2 cellular contexts compared by ENCODE assay signal in the genomic region with DNA sequence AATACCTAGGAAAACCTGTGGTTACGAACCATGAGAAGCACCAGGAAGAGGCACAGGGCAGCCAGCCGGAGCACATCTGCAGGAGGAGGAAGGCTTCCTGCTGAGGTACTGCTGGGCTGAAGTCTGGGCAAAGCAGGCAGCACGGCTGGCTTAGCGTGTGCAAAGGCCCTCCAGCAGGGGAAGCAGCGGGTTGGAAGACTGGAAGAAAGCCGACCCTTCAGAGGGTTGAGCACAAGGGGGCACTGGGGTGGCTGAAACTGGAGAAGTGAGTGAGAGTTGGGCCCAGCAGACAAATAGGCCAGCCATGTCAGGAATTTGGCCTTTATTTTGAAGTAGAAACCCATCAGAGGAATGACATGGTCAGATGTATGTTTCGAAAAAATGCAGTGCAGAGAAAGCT.
TF ChIP-seq lines count a peak whose summit lies in the region.

No MANE protein-coding gene starts in this region.

TF ChIP-seq in HEK293T, 16 proteins besides CTCF, POLR2A, EP300 and RAD21:
- TF ChIP-seq SP1 (IDR thresholded peaks at IDR 0.05): no peak
- no peak for TF ChIP-seq FOXA1 (IDR thresholded peaks at IDR 0.05)
- no peak for TF ChIP-seq TARDBP (IDR thresholded peaks at IDR 0.05)
- no peak for TF ChIP-seq CTBP1 (IDR thresholded peaks at IDR 0.05; ENCODE audit: borderline replicate concordance)
- TF ChIP-seq ARNT (IDR thresholded peaks at IDR 0.05): no peak
- TF ChIP-seq FOXM1 (IDR thresholded peaks at IDR 0.05; ENCODE audit: borderline replicate concordance): no peak
- TF ChIP-seq NFRKB (IDR thresholded peaks at IDR 0.05): no peak
- TF ChIP-seq BHLHE40 (IDR thresholded peaks at IDR 0.05; ENCODE audit: borderline replicate concordance): no peak
- TF ChIP-seq, protein P1, sequence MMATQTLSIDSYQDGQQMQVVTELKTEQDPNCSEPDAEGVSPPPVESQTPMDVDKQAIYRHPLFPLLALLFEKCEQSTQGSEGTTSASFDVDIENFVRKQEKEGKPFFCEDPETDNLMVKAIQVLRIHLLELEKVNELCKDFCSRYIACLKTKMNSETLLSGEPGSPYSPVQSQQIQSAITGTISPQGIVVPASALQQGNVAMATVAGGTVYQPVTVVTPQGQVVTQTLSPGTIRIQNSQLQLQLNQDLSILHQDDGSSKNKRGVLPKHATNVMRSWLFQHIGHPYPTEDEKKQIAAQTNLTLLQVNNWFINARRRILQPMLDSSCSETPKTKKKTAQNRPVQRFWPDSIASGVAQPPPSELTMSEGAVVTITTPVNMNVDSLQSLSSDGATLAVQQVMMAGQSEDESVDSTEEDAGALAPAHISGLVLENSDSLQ (IDR thresholded peaks at IDR 0.05): no peak
- TF ChIP-seq L3MBTL2 (conservative IDR thresholded peaks at IDR 0.05): no peak
- TF ChIP-seq ZNF384 (IDR thresholded peaks at IDR 0.05): no peak
- no peak for TF ChIP-seq LEF1 (IDR thresholded peaks at IDR 0.05; ENCODE audit: borderline replicate concordance)

TF ChIP-seq in K562, 482 proteins besides CTCF, POLR2A, EP300 and RAD21:
- TF ChIP-seq, protein P2, sequence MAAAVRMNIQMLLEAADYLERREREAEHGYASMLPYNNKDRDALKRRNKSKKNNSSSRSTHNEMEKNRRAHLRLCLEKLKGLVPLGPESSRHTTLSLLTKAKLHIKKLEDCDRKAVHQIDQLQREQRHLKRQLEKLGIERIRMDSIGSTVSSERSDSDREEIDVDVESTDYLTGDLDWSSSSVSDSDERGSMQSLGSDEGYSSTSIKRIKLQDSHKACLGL (CRISPR knock-in tag; IDR thresholded peaks at IDR 0.05; ENCODE audit: borderline replicate concordance, poor library complexity, severe bottlenecking): no peak
- TF ChIP-seq CHCHD3 (CRISPR knock-in tag; IDR thresholded peaks at IDR 0.05): no peak
- TF ChIP-seq, protein P3, sequence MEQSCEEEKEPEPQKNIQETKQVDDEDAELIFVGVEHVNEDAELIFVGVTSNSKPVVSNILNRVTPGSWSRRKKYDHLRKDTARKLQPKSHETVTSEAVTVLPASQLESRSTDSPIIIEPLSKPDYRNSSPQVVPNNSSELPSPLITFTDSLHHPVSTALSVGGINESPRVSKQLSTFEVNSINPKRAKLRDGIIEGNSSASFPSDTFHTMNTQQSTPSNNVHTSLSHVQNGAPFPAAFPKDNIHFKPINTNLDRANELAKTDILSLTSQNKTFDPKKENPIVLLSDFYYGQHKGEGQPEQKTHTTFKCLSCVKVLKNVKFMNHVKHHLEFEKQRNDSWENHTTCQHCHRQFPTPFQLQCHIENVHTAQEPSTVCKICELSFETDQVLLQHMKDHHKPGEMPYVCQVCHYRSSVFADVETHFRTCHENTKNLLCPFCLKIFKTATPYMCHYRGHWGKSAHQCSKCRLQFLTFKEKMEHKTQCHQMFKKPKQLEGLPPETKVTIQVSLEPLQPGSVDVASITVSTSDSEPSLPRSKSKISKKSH (CRISPR knock-in tag; IDR thresholded peaks at IDR 0.05): no peak
- no peak for TF ChIP-seq ZZZ3 (IDR thresholded peaks at IDR 0.05)
- TF ChIP-seq SMARCC2 (IDR thresholded peaks at IDR 0.05; ENCODE audit: low read depth): no peak
- TF ChIP-seq, protein P4, sequence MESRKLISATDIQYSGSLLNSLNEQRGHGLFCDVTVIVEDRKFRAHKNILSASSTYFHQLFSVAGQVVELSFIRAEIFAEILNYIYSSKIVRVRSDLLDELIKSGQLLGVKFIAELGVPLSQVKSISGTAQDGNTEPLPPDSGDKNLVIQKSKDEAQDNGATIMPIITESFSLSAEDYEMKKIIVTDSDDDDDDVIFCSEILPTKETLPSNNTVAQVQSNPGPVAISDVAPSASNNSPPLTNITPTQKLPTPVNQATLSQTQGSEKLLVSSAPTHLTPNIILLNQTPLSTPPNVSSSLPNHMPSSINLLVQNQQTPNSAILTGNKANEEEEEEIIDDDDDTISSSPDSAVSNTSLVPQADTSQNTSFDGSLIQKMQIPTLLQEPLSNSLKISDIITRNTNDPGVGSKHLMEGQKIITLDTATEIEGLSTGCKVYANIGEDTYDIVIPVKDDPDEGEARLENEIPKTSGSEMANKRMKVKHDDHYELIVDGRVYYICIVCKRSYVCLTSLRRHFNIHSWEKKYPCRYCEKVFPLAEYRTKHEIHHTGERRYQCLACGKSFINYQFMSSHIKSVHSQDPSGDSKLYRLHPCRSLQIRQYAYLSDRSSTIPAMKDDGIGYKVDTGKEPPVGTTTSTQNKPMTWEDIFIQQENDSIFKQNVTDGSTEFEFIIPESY (CRISPR knock-in tag; IDR thresholded peaks at IDR 0.05): peak; percentile 96
- TF ChIP-seq COPS2 (conservative IDR thresholded peaks at IDR 0.05): no peak
- 0 out of 2 replicates have a peak, but pooled peaks have one; percentile 23 for TF ChIP-seq MYNN (IDR thresholded peaks at IDR 0.05)
- no peak for TF ChIP-seq MYNN (CRISPR knock-in tag; IDR thresholded peaks at IDR 0.05)
- TF ChIP-seq TEAD2 (tag; IDR thresholded peaks at IDR 0.05): no peak
- TF ChIP-seq BRCA1 (IDR thresholded peaks at IDR 0.05): no peak
- no peak for TF ChIP-seq BRCA1 (CRISPR knock-in tag; IDR thresholded peaks at IDR 0.05)
- TF ChIP-seq, protein P5, sequence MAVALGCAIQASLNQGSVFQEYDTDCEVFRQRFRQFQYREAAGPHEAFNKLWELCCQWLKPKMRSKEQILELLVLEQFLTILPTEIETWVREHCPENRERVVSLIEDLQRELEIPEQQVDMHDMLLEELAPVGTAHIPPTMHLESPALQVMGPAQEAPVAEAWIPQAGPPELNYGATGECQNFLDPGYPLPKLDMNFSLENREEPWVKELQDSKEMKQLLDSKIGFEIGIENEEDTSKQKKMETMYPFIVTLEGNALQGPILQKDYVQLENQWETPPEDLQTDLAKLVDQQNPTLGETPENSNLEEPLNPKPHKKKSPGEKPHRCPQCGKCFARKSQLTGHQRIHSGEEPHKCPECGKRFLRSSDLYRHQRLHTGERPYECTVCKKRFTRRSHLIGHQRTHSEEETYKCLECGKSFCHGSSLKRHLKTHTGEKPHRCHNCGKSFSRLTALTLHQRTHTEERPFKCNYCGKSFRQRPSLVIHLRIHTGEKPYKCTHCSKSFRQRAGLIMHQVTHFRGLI (CRISPR knock-in tag; IDR thresholded peaks at IDR 0.05): no peak
- TF ChIP-seq HMG20B (CRISPR knock-in tag; IDR thresholded peaks at IDR 0.05): no peak
- TF ChIP-seq, protein P6, sequence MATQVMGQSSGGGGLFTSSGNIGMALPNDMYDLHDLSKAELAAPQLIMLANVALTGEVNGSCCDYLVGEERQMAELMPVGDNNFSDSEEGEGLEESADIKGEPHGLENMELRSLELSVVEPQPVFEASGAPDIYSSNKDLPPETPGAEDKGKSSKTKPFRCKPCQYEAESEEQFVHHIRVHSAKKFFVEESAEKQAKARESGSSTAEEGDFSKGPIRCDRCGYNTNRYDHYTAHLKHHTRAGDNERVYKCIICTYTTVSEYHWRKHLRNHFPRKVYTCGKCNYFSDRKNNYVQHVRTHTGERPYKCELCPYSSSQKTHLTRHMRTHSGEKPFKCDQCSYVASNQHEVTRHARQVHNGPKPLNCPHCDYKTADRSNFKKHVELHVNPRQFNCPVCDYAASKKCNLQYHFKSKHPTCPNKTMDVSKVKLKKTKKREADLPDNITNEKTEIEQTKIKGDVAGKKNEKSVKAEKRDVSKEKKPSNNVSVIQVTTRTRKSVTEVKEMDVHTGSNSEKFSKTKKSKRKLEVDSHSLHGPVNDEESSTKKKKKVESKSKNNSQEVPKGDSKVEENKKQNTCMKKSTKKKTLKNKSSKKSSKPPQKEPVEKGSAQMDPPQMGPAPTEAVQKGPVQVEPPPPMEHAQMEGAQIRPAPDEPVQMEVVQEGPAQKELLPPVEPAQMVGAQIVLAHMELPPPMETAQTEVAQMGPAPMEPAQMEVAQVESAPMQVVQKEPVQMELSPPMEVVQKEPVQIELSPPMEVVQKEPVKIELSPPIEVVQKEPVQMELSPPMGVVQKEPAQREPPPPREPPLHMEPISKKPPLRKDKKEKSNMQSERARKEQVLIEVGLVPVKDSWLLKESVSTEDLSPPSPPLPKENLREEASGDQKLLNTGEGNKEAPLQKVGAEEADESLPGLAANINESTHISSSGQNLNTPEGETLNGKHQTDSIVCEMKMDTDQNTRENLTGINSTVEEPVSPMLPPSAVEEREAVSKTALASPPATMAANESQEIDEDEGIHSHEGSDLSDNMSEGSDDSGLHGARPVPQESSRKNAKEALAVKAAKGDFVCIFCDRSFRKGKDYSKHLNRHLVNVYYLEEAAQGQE (CRISPR knock-in tag; IDR thresholded peaks at IDR 0.05; ENCODE audit: low read depth): no peak
- TF ChIP-seq MTA2 (IDR thresholded peaks at IDR 0.05; ENCODE audit: low read depth): no peak
- TF ChIP-seq PTBP1 (IDR thresholded peaks at IDR 0.05; ENCODE audit: low read depth, low read length): no peak
